Comparison of ENCODE assay signal across 22 cellular contexts in genomic region chr16:1734816-1735215, GRCh38.
"Had no signal": no experiment of that assay in that cellular context is flagged by ENCODE, and none has a peak within 500 bp of the region (broad histone marks: within the 10 kb centered on the region; RNA-seq: fewer than 3 reads in every experiment).

No MANE protein-coding gene starts in this region.

- H3K36me3 Mint-ChIP-seq: naive B cell, type B pancreatic cell had no signal

- H3K4me3 ChIP-seq: dorsolateral prefrontal cortex, esophagus squamous epithelium, left ventricle myocardium inferior, lung, right atrium auricular region, thyroid gland, uterus had no signal

- H3K36me3 ChIP-seq: uterus had no signal

- H3K27ac ChIP-seq: epithelial cell of prostate, esophagus squamous epithelium, left ventricle myocardium inferior, right atrium auricular region, thyroid gland, uterus had no signal

- H3K27ac Mint-ChIP-seq: nephron, type B pancreatic cell had no signal

- H3K27me3 Mint-ChIP-seq: naive B cell, type B pancreatic cell had no signal

- H3K4me1 Mint-ChIP-seq: naive B cell, nephron had no signal

- H3K4me3 Mint-ChIP-seq: immature natural killer cell, nephron, type B pancreatic cell had no signal

- H3K9me3 Mint-ChIP-seq: immature natural killer cell, naive B cell, nephron, type B pancreatic cell had no signal

- DNase-seq: cortex of kidney; dorsolateral prefrontal cortex; effector CD8-positive, alpha-beta T cell; esophagus squamous epithelium; foreskin fibroblast; immature natural killer cell; kidney; left cardiac atrium; left ventricle myocardium inferior; mesenchymal stem cell; naive B cell; posterior cingulate gyrus; small intestine; stimulated activated CD4-positive, alpha-beta T cell treated with anti-CD3 and anti-CD28 coated beads, Interleukin-12 subunit alpha, Interleukin-12 subunit beta, amount 100 ng/mL, for 4 hours; stimulated activated naive CD4-positive, alpha-beta T cell treated with Interleukin-2 at 50 U/mL for 16 hours; thyroid gland; uterus had no signal

- H3K4me1 ChIP-seq: esophagus squamous epithelium, left ventricle myocardium inferior, right atrium auricular region, thyroid gland, uterus had no signal

- H3K27me3 ChIP-seq: dorsolateral prefrontal cortex, esophagus squamous epithelium, right atrium auricular region, thyroid gland, uterus had no signal
